In the genomic region with DNA sequence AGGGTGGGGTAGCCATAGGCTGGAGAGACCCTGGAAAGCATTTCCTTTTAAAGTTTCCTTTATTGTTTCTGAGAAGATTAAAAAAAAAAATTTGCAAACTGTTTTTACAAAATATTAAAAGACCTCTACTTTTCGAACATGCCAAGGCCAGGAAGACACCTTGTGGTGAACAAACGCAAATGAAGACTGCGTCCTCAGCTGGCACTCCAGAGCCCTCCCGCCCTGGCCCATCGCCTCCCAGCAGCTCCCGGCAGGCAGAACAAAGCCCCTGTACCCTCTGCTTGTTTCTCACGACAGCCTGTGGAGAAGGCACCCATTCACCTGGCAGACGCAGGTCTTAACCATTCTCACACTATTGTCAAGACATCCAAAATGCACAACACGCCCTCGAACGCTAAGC, we compare ENCODE assay signal across 1 cellular context.
TF ChIP-seq lines count a peak whose summit lies in the region.

No MANE protein-coding gene starts in this region.

TF ChIP-seq in WTC11, 78 proteins besides CTCF, POLR2A, EP300 and RAD21 (continued from another document):
- TF ChIP-seq E2F5 (CRISPR knock-in tag; IDR thresholded peaks at IDR 0.05) (no peak), ZNF232 (CRISPR knock-in tag; IDR thresholded peaks at IDR 0.05) (no peak), HMGA2 (CRISPR knock-in tag; IDR thresholded peaks at IDR 0.05) (no peak), GABPB1 (CRISPR knock-in tag; IDR thresholded peaks at IDR 0.05) (no peak), JAZF1 (CRISPR knock-in tag; IDR thresholded peaks at IDR 0.05) (no peak), FOXJ3 (CRISPR knock-in tag; IDR thresholded peaks at IDR 0.05; ENCODE audit: borderline replicate concordance) (no peak), KAT7 (CRISPR knock-in tag; IDR thresholded peaks at IDR 0.05; ENCODE audit: borderline replicate concordance) (no peak), SMAD4 (CRISPR knock-in tag; IDR thresholded peaks at IDR 0.05) (no peak), NR1H2 (CRISPR knock-in tag; IDR thresholded peaks at IDR 0.05) (no peak), SMAD3 (CRISPR knock-in tag; IDR thresholded peaks at IDR 0.05; ENCODE audit: borderline replicate concordance) (no peak), ZNF396 (CRISPR knock-in tag; IDR thresholded peaks at IDR 0.05; ENCODE audit: borderline replicate concordance) (no peak), TCF7 (CRISPR knock-in tag; IDR thresholded peaks at IDR 0.05; ENCODE audit: low read depth) (no peak), HMGXB4 (CRISPR knock-in tag; IDR thresholded peaks at IDR 0.05) (no peak)
- TF ChIP-seq, protein P1, sequence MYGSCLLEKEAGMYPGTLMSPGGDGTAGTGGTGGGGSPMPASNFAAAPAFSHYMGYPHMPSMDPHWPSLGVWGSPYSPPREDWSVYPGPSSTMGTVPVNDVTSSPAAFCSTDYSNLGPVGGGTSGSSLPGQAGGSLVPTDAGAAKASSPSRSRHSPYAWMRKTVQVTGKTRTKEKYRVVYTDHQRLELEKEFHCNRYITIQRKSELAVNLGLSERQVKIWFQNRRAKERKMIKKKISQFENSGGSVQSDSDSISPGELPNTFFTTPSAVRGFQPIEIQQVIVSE (CRISPR knock-in tag; IDR thresholded peaks at IDR 0.05; ENCODE audit: borderline replicate concordance): no peak
- TF ChIP-seq, protein P2, sequence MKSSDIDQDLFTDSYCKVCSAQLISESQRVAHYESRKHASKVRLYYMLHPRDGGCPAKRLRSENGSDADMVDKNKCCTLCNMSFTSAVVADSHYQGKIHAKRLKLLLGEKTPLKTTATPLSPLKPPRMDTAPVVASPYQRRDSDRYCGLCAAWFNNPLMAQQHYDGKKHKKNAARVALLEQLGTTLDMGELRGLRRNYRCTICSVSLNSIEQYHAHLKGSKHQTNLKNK (CRISPR knock-in tag; IDR thresholded peaks at IDR 0.05): no peak
- TF ChIP-seq, protein P3, sequence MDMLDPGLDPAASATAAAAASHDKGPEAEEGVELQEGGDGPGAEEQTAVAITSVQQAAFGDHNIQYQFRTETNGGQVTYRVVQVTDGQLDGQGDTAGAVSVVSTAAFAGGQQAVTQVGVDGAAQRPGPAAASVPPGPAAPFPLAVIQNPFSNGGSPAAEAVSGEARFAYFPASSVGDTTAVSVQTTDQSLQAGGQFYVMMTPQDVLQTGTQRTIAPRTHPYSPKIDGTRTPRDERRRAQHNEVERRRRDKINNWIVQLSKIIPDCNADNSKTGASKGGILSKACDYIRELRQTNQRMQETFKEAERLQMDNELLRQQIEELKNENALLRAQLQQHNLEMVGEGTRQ (CRISPR knock-in tag; IDR thresholded peaks at IDR 0.05): no peak
